8 cellular contexts compared by ENCODE assay signal in the genomic region with DNA sequence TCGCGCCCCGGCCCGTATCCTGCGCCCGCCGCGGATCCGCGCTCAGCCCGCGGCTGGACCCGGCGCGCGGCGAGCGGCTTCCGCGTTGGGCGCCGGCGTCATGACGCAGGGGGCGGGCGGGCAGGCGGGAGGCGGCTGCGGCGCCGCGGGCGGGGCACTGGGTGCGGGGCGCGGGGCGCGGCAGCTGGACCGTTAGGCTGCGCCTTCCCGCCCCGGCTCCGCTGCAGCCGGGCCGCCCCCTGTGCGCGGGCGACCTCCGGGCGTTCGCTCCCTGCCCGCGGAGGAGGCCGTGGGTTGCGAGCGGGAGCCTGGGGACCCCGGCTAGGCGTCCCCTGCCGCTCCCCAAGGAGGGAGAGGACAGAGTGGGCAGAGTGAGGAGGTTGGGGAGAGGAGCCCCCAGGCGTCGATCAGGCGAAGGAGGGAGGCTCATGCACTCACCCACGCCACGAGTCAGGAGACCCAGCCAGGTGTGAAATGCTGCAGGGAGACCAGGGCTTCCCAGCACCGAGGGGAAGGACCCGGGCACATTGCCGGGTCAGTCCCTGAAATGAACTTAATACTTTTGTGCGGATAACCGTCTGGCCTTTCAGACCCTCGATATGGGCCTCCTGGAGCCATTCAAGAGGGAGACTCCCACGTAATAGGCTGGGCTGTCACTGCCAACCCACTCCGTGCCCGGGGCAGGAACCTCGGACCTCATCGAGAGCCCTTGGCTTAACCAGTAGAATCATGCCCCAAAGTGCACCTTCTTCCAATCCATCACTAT. TPM values are rescaled to one million over a fixed set of nuclear protein-coding genes. Genes with fewer than 3 reads are reported as not detected.
DNase-seq lines count a peak whose midpoint lies in the region; ATAC-seq and TF ChIP-seq lines count a peak whose summit lies in the region.

TSS of gene PIP4K2A (minus strand) at position 55 of the 766 bp plus-strand sequence. CDS start 252 bp downstream, outside the sequence.

- H3K9me3 ChIP-seq in colonic mucosa: no peaks in the 10 kb centered on the region

- H3K4me1 ChIP-seq in colonic mucosa: peaks cover 6% of the 10 kb centered on the region

- no peaks in the 10 kb centered on the region for H3K36me3 ChIP-seq in colonic mucosa

- peak within 1 kb of the TSS; percentile 81 to 96 for H3K9ac ChIP-seq in colonic mucosa (ENCODE audit: low read depth in 2 of 2, low read length in 2 of 2)

- H3K4me3 ChIP-seq in colonic mucosa: peak within 1 kb of the TSS; percentile 81

- ATAC-seq in HG02588 (IDR thresholded peaks at IDR 0.05; ENCODE audit: unreplicated experiment): peak; percentile 77
- ATAC-seq in left colon: peak; percentile 95

- H3K27ac ChIP-seq in colonic mucosa: peak within 1 kb of the TSS; percentile 65

- TF ChIP-seq CTCF in colonic mucosa (IDR thresholded peaks at IDR 0.05): no peak

- intact Hi-C loops in colonic mucosa (cut with DNase I): loop anchor here (10.0 kb wide), 1 partner anchor 710 kb away; the partner anchor contains the start of gene DNAJC1
- intact Hi-C loops in left colon (cut with DNase I, micrococcal nuclease): no loop called here

- no peaks in the 10 kb centered on the region for H3K27me3 ChIP-seq in colonic mucosa

- DNase-seq in NCI-H2081 (lab: John Stamatoyannopoulos, UW) (peak; percentile 44 to 59), NCI-H2081 treated with DMSO at 0.1 percent for 48 hours (lab: John Stamatoyannopoulos, UW) (no peak), NCI-H1092 treated with DMSO at 0.1 percent for 48 hours (lab: John Stamatoyannopoulos, UW) (peak; percentile 17), colonic mucosa (peak; percentile 73), left colon (peak; percentile 64 to 84)
- peak; percentile 71 to 73 for DNase-seq in activated CD4-positive, alpha-beta T cell treated with anti-CD3 and anti-CD28 coated beads for 4 hours
- DNase-seq in stimulated activated CD4-positive, alpha-beta T cell treated with anti-CD3 and anti-CD28 coated beads, Interleukin-1b, Interleukin-23, amount 100 ng/mL, for 24 hours (ENCODE audit: low read depth in 4 of 4, low spot score in 1 of 4): peak; percentile 42 to 68 (median 57)

RNA-seq across cellular contexts. Expression of gene PIP4K2A, which starts in this region (rescaled TPM):
- total RNA-seq in colonic mucosa (10 to 100 TPM; 12.1 to 14.9 TPM), left colon (10 to 100 TPM; 11.3 to 16.8 TPM)
